Comparison of ENCODE assay signal across 8 cellular contexts in the genomic region with DNA sequence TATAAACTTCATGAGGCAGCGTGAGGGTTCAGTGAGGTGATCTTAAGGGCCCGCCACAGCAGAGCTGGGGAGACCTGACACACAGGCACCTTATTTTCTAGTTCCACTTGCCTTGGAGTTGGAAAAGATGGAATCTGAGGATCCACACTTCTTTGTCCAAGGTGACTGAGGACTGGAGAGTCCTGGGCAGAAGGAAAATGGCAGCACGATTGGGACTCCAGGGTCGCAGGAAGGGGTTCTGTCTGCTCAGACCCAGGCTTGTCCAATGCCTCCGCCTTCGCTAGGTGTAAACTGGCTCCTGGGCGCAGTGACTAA. TPM values are rescaled to one million over a fixed set of nuclear protein-coding genes. Genes with fewer than 3 reads are reported as not detected.
DNase-seq lines count a peak whose midpoint lies in the region; ATAC-seq and TF ChIP-seq lines count a peak whose summit lies in the region.

No MANE protein-coding gene starts in this region.

- DNase-seq in activated CD4-positive, alpha-beta T cell treated with anti-CD3 and anti-CD28 coated beads, Interleukin-2, amount 10 ng/mL, durations not matched to agents 7 days and 5 days = no peak
- no peak for DNase-seq in activated CD4-positive, alpha-beta T cell treated with anti-CD3 and anti-CD28 coated beads, Interleukin-2, amount 50 U/mL, for 4 hours
- no peak for DNase-seq in activated naive CD8-positive, alpha-beta T cell treated with anti-CD3 and anti-CD28 coated beads, Interleukin-2, amount 50 U/mL, for 24 hours
- DNase-seq in kidney epithelial cell (ENCODE audit: low read depth) = no peak
- no peak for DNase-seq in suprapubic skin (ENCODE audit: low spot score in 2 of 2)
- no peak for DNase-seq in left lobe of liver (ENCODE audit: low spot score)
- no peak for DNase-seq in GM10248 (ENCODE audit: extremely low spot score)
- no peak for DNase-seq in lower leg skin (ENCODE audit: low spot score in 2 of 2)

- H3K36me3 ChIP-seq in kidney epithelial cell (ENCODE audit: control insufficient read depth, insufficient read depth, low read length) (peaks cover 3% of the 10 kb centered on the region), suprapubic skin (peaks cover 40% of the 10 kb centered on the region)

- 55% methylated on average over 6 of the region's 7 CpGs for WGBS in suprapubic skin
- WGBS in lower leg skin, 2 donors = 57 to 58% methylated on average over 7 of the region's 7 CpGs

- H3K4me3 ChIP-seq in kidney epithelial cell (ENCODE audit: low read depth, low read length) (peak overlapping the region; percentile 97), suprapubic skin (peak overlapping the region; percentile 95), lower leg skin (ENCODE audit: low read depth, poor library complexity, severe bottlenecking) (no peak overlapping the region)

- no peaks in the 10 kb centered on the region for H3K9me3 Mint-ChIP-seq in activated CD4-positive, alpha-beta T cell treated with anti-CD3 and anti-CD28 coated beads, Interleukin-2, amount 10 ng/mL, durations not matched to agents 7 days and 5 days
- H3K9me3 Mint-ChIP-seq in activated naive CD8-positive, alpha-beta T cell treated with anti-CD3 and anti-CD28 coated beads, Interleukin-2, amount 50 U/mL, for 24 hours = no peaks in the 10 kb centered on the region

- peaks cover 12% of the 10 kb centered on the region for H3K36me3 Mint-ChIP-seq in activated CD4-positive, alpha-beta T cell treated with anti-CD3 and anti-CD28 coated beads, Interleukin-2, amount 10 ng/mL, durations not matched to agents 7 days and 5 days (ENCODE audit: low read depth)
- H3K36me3 Mint-ChIP-seq in activated naive CD8-positive, alpha-beta T cell treated with anti-CD3 and anti-CD28 coated beads, Interleukin-2, amount 50 U/mL, for 24 hours (ENCODE audit: low read depth) = peaks cover 12% of the 10 kb centered on the region

- H3K4me3 Mint-ChIP-seq in activated CD4-positive, alpha-beta T cell treated with anti-CD3 and anti-CD28 coated beads, Interleukin-2, amount 10 ng/mL, durations not matched to agents 7 days and 5 days = peak overlapping the region; percentile 95
- peak overlapping the region; percentile 95 for H3K4me3 Mint-ChIP-seq in activated naive CD8-positive, alpha-beta T cell treated with anti-CD3 and anti-CD28 coated beads, Interleukin-2, amount 50 U/mL, for 24 hours

- TF ChIP-seq EP300 in suprapubic skin (IDR thresholded peaks at IDR 0.05) = no peak

- no peaks in the 10 kb centered on the region for H3K27me3 ChIP-seq in kidney epithelial cell (ENCODE audit: control insufficient read depth, insufficient read depth, low read length)
- H3K27me3 ChIP-seq in suprapubic skin = no peaks in the 10 kb centered on the region

- no peaks in the 10 kb centered on the region for H3K27me3 Mint-ChIP-seq in activated CD4-positive, alpha-beta T cell treated with anti-CD3 and anti-CD28 coated beads, Interleukin-2, amount 10 ng/mL, durations not matched to agents 7 days and 5 days
- H3K27me3 Mint-ChIP-seq in activated naive CD8-positive, alpha-beta T cell treated with anti-CD3 and anti-CD28 coated beads, Interleukin-2, amount 50 U/mL, for 24 hours = no peaks in the 10 kb centered on the region

- peak overlapping the region; percentile 91 for H3K27ac Mint-ChIP-seq in activated CD4-positive, alpha-beta T cell treated with anti-CD3 and anti-CD28 coated beads, Interleukin-2, amount 10 ng/mL, durations not matched to agents 7 days and 5 days
- peak overlapping the region; percentile 91 for H3K27ac Mint-ChIP-seq in activated naive CD8-positive, alpha-beta T cell treated with anti-CD3 and anti-CD28 coated beads, Interleukin-2, amount 50 U/mL, for 24 hours

- peak overlapping the region; percentile 93 for H3K27ac ChIP-seq in suprapubic skin

- no peaks in the 10 kb centered on the region for H3K9me3 ChIP-seq in suprapubic skin

- H3K4me1 Mint-ChIP-seq in activated CD4-positive, alpha-beta T cell treated with anti-CD3 and anti-CD28 coated beads, Interleukin-2, amount 10 ng/mL, durations not matched to agents 7 days and 5 days = peaks cover 20% of the 10 kb centered on the region
- peaks cover 20% of the 10 kb centered on the region for H3K4me1 Mint-ChIP-seq in activated naive CD8-positive, alpha-beta T cell treated with anti-CD3 and anti-CD28 coated beads, Interleukin-2, amount 50 U/mL, for 24 hours

- CTCF ChIA-PET in activated CD4-positive, alpha-beta T cell treated with anti-CD3 and anti-CD28 coated beads, Interleukin-2, amount 10 ng/mL, durations not matched to agents 7 days and 5 days (lab: Charles Lee) = interaction anchor here (0.6 to 3.3 kb wide), 4 partner anchors 10 to 258 kb away, joined by 3 to 27 read pairs (median 4); no protein-coding TSS in a partner anchor
- CTCF ChIA-PET in GM10248 (lab: Yijun Ruan, JAX) = interaction anchor here (2.4 to 16.4 kb wide), 3 partner anchors 11 to 118 kb away, joined by 6 to 169 read pairs (median 11); no protein-coding TSS in a partner anchor

- TF ChIP-seq CTCF in kidney epithelial cell (IDR thresholded peaks at IDR 0.05; ENCODE audit: insufficient read depth, low read length, poor library complexity, severe bottlenecking) (no peak), suprapubic skin (IDR thresholded peaks at IDR 0.05) (no peak), GM10248 (IDR thresholded peaks at IDR 0.05; ENCODE audit: control extremely low read depth, extremely low read depth, low read depth, missing control alignments) (no peak), lower leg skin (IDR thresholded peaks at IDR 0.05) (no peak)

- POLR2A ChIA-PET in activated CD4-positive, alpha-beta T cell treated with anti-CD3 and anti-CD28 coated beads, Interleukin-2, amount 10 ng/mL, durations not matched to agents 7 days and 5 days (lab: Charles Lee) = interaction anchor here (0.8 kb wide), 1 partner anchor 8 kb away, joined by 3 read pairs; no protein-coding TSS in a partner anchor
- POLR2A ChIA-PET in GM10248 (lab: Yijun Ruan, JAX) = no interaction called here

- no peak for ATAC-seq in activated naive CD8-positive, alpha-beta T cell treated with anti-CD3 and anti-CD28 coated beads, Interleukin-2, amount 50 U/mL, for 24 hours
- no peak for ATAC-seq in left lobe of liver

- intact Hi-C loops in lower leg skin (cut with DNase I; ENCODE audit: low total_unique reads) = no loop called here

- TF ChIP-seq POLR2A in suprapubic skin (IDR thresholded peaks at IDR 0.05) (no peak), lower leg skin (IDR thresholded peaks at IDR 0.05) (no peak)

- H3K4me1 ChIP-seq in suprapubic skin = peaks cover 32% of the 10 kb centered on the region

RNA-seq across cellular contexts. Expression of a gene that starts 1.3 kb away (rescaled TPM):
- 10 to 100 TPM; 14.5 to 17.4 TPM for total RNA-seq in activated CD4-positive, alpha-beta T cell treated with anti-CD3 and anti-CD28 coated beads, Interleukin-2, amount 10 ng/mL, durations not matched to agents 7 days and 5 days
- total RNA-seq in kidney epithelial cell (158 and 164 TPM in 2 replicates), suprapubic skin (10 to 100 TPM; 15.4 to 26.6 (median 16.9) TPM), left lobe of liver (43.1 TPM), lower leg skin (10 to 100 TPM; 12.8 to 39.3 (median 29.5) TPM)

RNA-seq across cellular contexts. Expression of a gene that starts 8.3 kb away (rescaled TPM):
- 10 to 100 TPM; 73.2 to 75.9 TPM for total RNA-seq in activated CD4-positive, alpha-beta T cell treated with anti-CD3 and anti-CD28 coated beads, Interleukin-2, amount 10 ng/mL, durations not matched to agents 7 days and 5 days
- 163 and 235 TPM in 2 replicates for total RNA-seq in kidney epithelial cell
- 10 to 100 TPM; 52.7 to 76.9 (median 63.6) TPM for total RNA-seq in suprapubic skin
- total RNA-seq in left lobe of liver = 32.5 TPM
- total RNA-seq in lower leg skin = 10 to 100 TPM; 57.6 to 76.0 (median 66.7) TPM

RNA-seq across cellular contexts. Expression of a gene that starts 21.0 kb away (rescaled TPM):
- total RNA-seq in activated CD4-positive, alpha-beta T cell treated with anti-CD3 and anti-CD28 coated beads, Interleukin-2, amount 10 ng/mL, durations not matched to agents 7 days and 5 days = 10 to 100 TPM; 54.3 to 55.3 TPM
- total RNA-seq in kidney epithelial cell (33.6 and 37.6 TPM in 2 replicates), suprapubic skin (10 to 100 TPM; 49.4 to 93.1 (median 74.3) TPM), left lobe of liver (32.9 TPM), lower leg skin (100 to 1,000 TPM in 1 of 4 donors, 10 to 100 TPM in 3; 77.0 to 115 (median 85.7) TPM)

RNA-seq across cellular contexts. Expression of a gene that starts 26.0 kb away (rescaled TPM):
- total RNA-seq in activated CD4-positive, alpha-beta T cell treated with anti-CD3 and anti-CD28 coated beads, Interleukin-2, amount 10 ng/mL, durations not matched to agents 7 days and 5 days = 10 to 100 TPM; 22.1 to 25.2 TPM
- total RNA-seq in kidney epithelial cell = 52.4 and 65.6 TPM in 2 replicates
- total RNA-seq in suprapubic skin = 10 to 100 TPM; 17.7 to 41.9 (median 29.3) TPM
- total RNA-seq in left lobe of liver = 170 TPM
- total RNA-seq in lower leg skin = 10 to 100 TPM; 30.9 to 44.9 (median 36.0) TPM

RNA-seq across cellular contexts. Expression of a gene that starts 55.9 kb away (rescaled TPM):
- 10 to 100 TPM; 29.8 to 33.5 TPM for total RNA-seq in activated CD4-positive, alpha-beta T cell treated with anti-CD3 and anti-CD28 coated beads, Interleukin-2, amount 10 ng/mL, durations not matched to agents 7 days and 5 days
- total RNA-seq in kidney epithelial cell (51.8 and 56.7 TPM in 2 replicates), suprapubic skin (10 to 100 TPM; 38.2 to 58.2 (median 42.8) TPM), left lobe of liver (35.2 TPM), lower leg skin (10 to 100 TPM; 33.6 to 40.4 (median 39.9) TPM)
